In the genomic region with DNA sequence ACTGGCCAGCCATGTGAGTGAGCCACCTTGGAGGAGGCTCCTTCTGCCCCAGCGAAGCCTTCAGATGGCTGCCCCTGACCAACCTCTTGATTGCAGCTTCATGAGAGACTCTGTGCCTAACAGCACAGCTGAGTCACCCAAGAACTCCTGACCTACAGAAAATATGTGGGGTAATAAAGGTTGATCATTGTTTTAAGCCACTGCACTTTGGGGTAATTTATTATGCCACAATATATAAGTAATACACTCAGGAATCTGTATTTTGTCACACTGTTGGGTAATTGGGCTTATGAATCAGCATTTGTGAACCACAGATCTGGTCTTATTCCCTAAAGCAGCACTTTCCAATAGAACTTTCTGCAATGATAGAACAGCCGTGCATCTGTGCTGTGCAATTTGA, we compare ENCODE assay signal across 14 cellular contexts. TPM values are rescaled to one million over a fixed set of nuclear protein-coding genes. Genes with fewer than 3 reads are reported as not detected.
A peak's percentile ranks its signal among the peaks of the same experiment; 100 is the strongest.
DNase-seq lines count a peak whose midpoint lies in the region; ATAC-seq and TF ChIP-seq lines count a peak whose summit lies in the region.
"Had no signal": no experiment of that assay in that cellular context is flagged by ENCODE, and none has a peak within 500 bp of the region (broad histone marks: within the 10 kb centered on the region; RNA-seq: fewer than 3 reads in every experiment).

No MANE protein-coding gene starts in this region.

- ATAC-seq in GM18498 (IDR thresholded peaks at IDR 0.05; ENCODE audit: unreplicated experiment): no peak
- ATAC-seq in HG03175 (IDR thresholded peaks at IDR 0.05; ENCODE audit: unreplicated experiment): no peak
- ATAC-seq: stimulated activated effector memory CD8-positive, alpha-beta T cell treated with anti-CD3 and anti-CD28 coated beads, Interleukin-12 subunit alpha, Interleukin-12 subunit beta, amount 100 ng/mL, for 72 hours; T-helper 17 cell had no signal

- H3K9ac ChIP-seq in skeletal muscle satellite cell (ENCODE audit: low read depth, low read length): no peak overlapping the region
- H3K9ac ChIP-seq in smooth muscle cell (ENCODE audit: low read depth): no peak overlapping the region
- H3K9ac ChIP-seq: neural progenitor cell had no signal

- no peaks in the 10 kb centered on the region for H3F3A ChIP-seq in smooth muscle cell (ENCODE audit: low read depth)

- no peaks in the 10 kb centered on the region for H4K20me1 ChIP-seq in smooth muscle cell (ENCODE audit: low read depth)

- no peaks in the 10 kb centered on the region for H3K9me3 ChIP-seq in skeletal muscle satellite cell (replicated peaks; ENCODE audit: low read length)
- H3K9me3 ChIP-seq in smooth muscle cell (replicated peaks; ENCODE audit: low read depth): no peaks in the 10 kb centered on the region

- peaks cover 24% of the 10 kb centered on the region for H3K4me1 ChIP-seq in skeletal muscle satellite cell (ENCODE audit: control insufficient read depth, insufficient read depth, low read length)
- H3K4me1 ChIP-seq in smooth muscle cell (ENCODE audit: low read depth): no peaks in the 10 kb centered on the region

- no peak for TF ChIP-seq CTCF in smooth muscle cell (IDR thresholded peaks at IDR 0.05; ENCODE audit: borderline replicate concordance, insufficient read depth, poor library complexity, severe bottlenecking)

- H2AFZ ChIP-seq in smooth muscle cell (ENCODE audit: low read depth): no peak overlapping the region
- H2AFZ ChIP-seq: neural progenitor cell had no signal

- H3K4me3 ChIP-seq in skeletal muscle satellite cell (ENCODE audit: low read length) (no peak overlapping the region), smooth muscle cell (no peak overlapping the region)
- H3K4me3 ChIP-seq: neural progenitor cell had no signal

- H3K4me2 ChIP-seq in skeletal muscle satellite cell (ENCODE audit: low read length) (peak overlapping the region; percentile 37), smooth muscle cell (no peak overlapping the region)
- H3K4me2 ChIP-seq: neural progenitor cell had no signal

- H3K79me2 ChIP-seq in smooth muscle cell (ENCODE audit: low read depth): no peaks in the 10 kb centered on the region

- WGBS in smooth muscle cell (ENCODE audit: low lambda C conversion rate): 81% methylated on average over 2 of the region's 2 CpGs

- no peak overlapping the region for H3K27ac ChIP-seq in smooth muscle cell (ENCODE audit: low read depth)
- H3K27ac ChIP-seq: neural progenitor cell had no signal

- H3K36me3 ChIP-seq in skeletal muscle satellite cell (ENCODE audit: insufficient read depth, low read length) (no peaks in the 10 kb centered on the region), smooth muscle cell (ENCODE audit: low read depth) (no peaks in the 10 kb centered on the region)
- H3K36me3 ChIP-seq: neural progenitor cell had no signal

- H3K27me3 ChIP-seq in skeletal muscle satellite cell (ENCODE audit: control insufficient read depth, insufficient read depth, low read length) (peaks cover 36% of the 10 kb centered on the region), smooth muscle cell (ENCODE audit: low read depth) (no peaks in the 10 kb centered on the region)
- H3K27me3 ChIP-seq: neural progenitor cell had no signal

- peak; percentile 73 for DNase-seq in H4 (ENCODE audit: low spot score)
- peak; percentile 76 for DNase-seq in RKO (ENCODE audit: low spot score)
- peak; percentile 91 for DNase-seq in fibroblast of gingiva (ENCODE audit: low read depth)
- no peak for DNase-seq in NCI-H82 treated with DMSO at 0.1 percent for 48 hours (lab: John Stamatoyannopoulos, UW; ENCODE audit: unreplicated experiment)
- DNase-seq in smooth muscle cell (lab: John Stamatoyannopoulos, UW; ENCODE audit: unreplicated experiment): no peak
- DNase-seq: amniotic stem cell, islet precursor cell, NCI-H1436 treated with DMSO at 0.1 percent for 48 hours, T-helper 17 cell had no signal

RNA-seq across cellular contexts. Expression of a gene that starts 24.4 kb away (rescaled TPM):
- total RNA-seq in H4 (2014; rRNA removed; shearing (Covaris generic)): 732 and 750 TPM in 2 replicates
- total RNA-seq in skeletal muscle satellite cell (2012; rRNA removed): 462 and 516 TPM in 2 replicates
- total RNA-seq in smooth muscle cell: 252 and 275 TPM in 2 replicates
- 221 and 243 TPM in 2 replicates for polyA plus RNA-seq in smooth muscle cell

Comparison
In these comparisons a context has a peak if more than half of its experiments do, and no peak if none do; other contexts are left out.
1. DNase-seq: peak in H4 (single experiment), RKO (single experiment) and fibroblast of gingiva (single experiment); none in NCI-H82 treated with DMSO at 0.1 percent for 48 hours (single experiment) and smooth muscle cell (single experiment).